14 cellular contexts compared by ENCODE assay signal in genomic region chr22:49554741-49555140, GRCh38.
"Had no signal": no experiment of that assay in that cellular context is flagged by ENCODE, and none has a peak within 500 bp of the region (broad histone marks: within the 10 kb centered on the region; RNA-seq: fewer than 3 reads in every experiment).

No MANE protein-coding gene starts in this region.

- H3K27ac ChIP-seq: foreskin keratinocyte, hepatocyte, skin epidermis, thoracic aorta, vagina had no signal

- H3K4me3 ChIP-seq: hepatocyte, skin epidermis, thoracic aorta, vagina had no signal

- H3K9me3 ChIP-seq: vagina had no signal

- DNase-seq: activated CD4-positive, alpha-beta T cell treated with anti-CD3 and anti-CD28 coated beads, Interleukin-2, amount 50 U/mL, for 1 hour; activated CD8-positive, alpha-beta memory T cell treated with anti-CD3 and anti-CD28 coated beads, Interleukin-2, amount 50 U/mL, for 48 hours; activated gamma-delta T cell; activated T-cell treated with anti-CD3 and anti-CD28 coated beads, Interleukin-2, amount 50 U/mL, for 48 hours; foreskin keratinocyte; mammary epithelial cell; stimulated activated CD4-positive, alpha-beta T cell treated with anti-CD3 and anti-CD28 coated beads, Interleukin-15, amount 100 ng/mL, for 24 hours; stimulated activated CD4-positive, alpha-beta T cell treated with anti-CD3 and anti-CD28 coated beads, Interleukin-2, amount 100 ng/mL, for 48 hours; T-helper 1 cell; T-helper 9 cell had no signal

- H3K27me3 ChIP-seq: foreskin keratinocyte, hepatocyte, vagina had no signal

- H3K36me3 ChIP-seq: thoracic aorta, vagina had no signal

- H3K4me1 ChIP-seq: foreskin keratinocyte, vagina had no signal

- ATAC-seq: foreskin keratinocyte had no signal
